ENCODE assay signal across 1 cellular context in the genomic region with DNA sequence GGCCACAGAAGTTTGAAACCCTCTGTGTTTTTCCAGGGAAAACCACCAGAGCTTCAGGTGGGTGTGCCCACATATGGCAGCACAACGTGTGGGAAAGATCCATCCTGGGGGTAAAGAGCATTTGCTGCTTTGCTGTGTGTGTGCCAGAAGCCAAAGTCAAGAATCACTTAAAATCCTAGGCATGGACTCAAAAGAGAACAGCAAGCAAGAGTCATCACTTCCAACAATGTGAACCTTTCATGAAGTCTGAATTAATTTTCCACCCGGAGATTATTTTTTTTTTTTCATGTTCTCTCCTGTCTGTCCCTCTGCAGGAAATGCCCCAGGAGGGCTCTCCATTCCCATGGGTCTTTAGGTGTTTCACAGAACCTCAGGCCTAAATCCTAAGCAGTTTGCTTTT.
TF ChIP-seq lines count a peak whose summit lies in the region.

No MANE protein-coding gene starts in this region.

TF ChIP-seq in A549, 52 proteins besides CTCF, POLR2A, EP300 and RAD21 (continued from another document):
- TF ChIP-seq EHMT2 (IDR thresholded peaks at IDR 0.05; ENCODE audit: low read depth) (no peak), CHD4 (IDR thresholded peaks at IDR 0.05; ENCODE audit: borderline replicate concordance) (no peak), KDM1A (IDR thresholded peaks at IDR 0.05; ENCODE audit: low read depth) (no peak)
- TF ChIP-seq, protein P1, sequence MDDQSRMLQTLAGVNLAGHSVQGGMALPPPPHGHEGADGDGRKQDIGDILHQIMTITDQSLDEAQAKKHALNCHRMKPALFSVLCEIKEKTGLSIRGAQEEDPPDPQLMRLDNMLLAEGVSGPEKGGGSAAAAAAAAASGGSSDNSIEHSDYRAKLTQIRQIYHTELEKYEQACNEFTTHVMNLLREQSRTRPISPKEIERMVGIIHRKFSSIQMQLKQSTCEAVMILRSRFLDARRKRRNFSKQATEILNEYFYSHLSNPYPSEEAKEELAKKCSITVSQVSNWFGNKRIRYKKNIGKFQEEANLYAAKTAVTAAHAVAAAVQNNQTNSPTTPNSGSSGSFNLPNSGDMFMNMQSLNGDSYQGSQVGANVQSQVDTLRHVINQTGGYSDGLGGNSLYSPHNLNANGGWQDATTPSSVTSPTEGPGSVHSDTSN (IDR thresholded peaks at IDR 0.05): no peak
